In genomic region chr6:122372647-122373046, GRCh38 we compare ENCODE assay signal across 13 cellular contexts. TPM values are rescaled to one million over a fixed set of nuclear protein-coding genes. Genes with fewer than 3 reads are reported as not detected.
DNase-seq lines count a peak whose midpoint lies in the region; ATAC-seq and TF ChIP-seq lines count a peak whose summit lies in the region.
"Had no signal": no experiment of that assay in that cellular context is flagged by ENCODE, and none has a peak within 500 bp of the region (broad histone marks: within the 10 kb centered on the region; RNA-seq: fewer than 3 reads in every experiment).

No MANE protein-coding gene starts in this region.

- H2BK5ac ChIP-seq in IMR-90 (ENCODE audit: low read depth, low read length, poor library complexity, severe bottlenecking) (no peak overlapping the region), mesenchymal stem cell (ENCODE audit: low read depth, low read length, poor library complexity, severe bottlenecking) (no peak overlapping the region)

- intact Hi-C loops in IMR-90 (cut with micrococcal nuclease): loop anchor here (1.0 kb wide), 1 partner anchor 942 kb away; no protein-coding TSS in a partner anchor

- H2BK20ac ChIP-seq in IMR-90 (ENCODE audit: low read depth, low read length): no peak overlapping the region

- POLR2A ChIA-PET in BJ (lab: Charles Lee): no interaction called here
- POLR2A ChIA-PET in IMR-90 (lab: Charles Lee; ENCODE audit: unreplicated experiment): no interaction called here

- H2BK15ac ChIP-seq in IMR-90 (ENCODE audit: low read depth, low read length) (no peak overlapping the region), mesenchymal stem cell (ENCODE audit: low read depth, poor library complexity, severe bottlenecking) (no peak overlapping the region)

- H4K8ac ChIP-seq in IMR-90 (ENCODE audit: low read depth in 2 of 2, low read length in 2 of 2) (no peak overlapping the region), mesenchymal stem cell (ENCODE audit: low read length) (no peak overlapping the region)

- no peak overlapping the region for H2AFZ ChIP-seq in IMR-90 (replicated peaks; ENCODE audit: low read length, poor library complexity)
- H2AFZ ChIP-seq in mesenchymal stem cell (ENCODE audit: low read depth, low read length): no peak overlapping the region

- no peak overlapping the region for H3K56ac ChIP-seq in IMR-90 (ENCODE audit: extremely low read depth, insufficient read depth, low read length)

- H3K9me3 ChIP-seq in IMR-90 (ENCODE audit: control insufficient read depth, insufficient read depth, low read length): no peaks in the 10 kb centered on the region
- H3K9me3 ChIP-seq in mesenchymal stem cell (ENCODE audit: control insufficient read depth, low read length): no peaks in the 10 kb centered on the region
- H3K9me3 ChIP-seq: SJSA1 had no signal

- no TSS peak for BruUV-seq in IMR-90 (replicated peaks; lab: Mats Ljungman, UMichigan)

- H2BK120ac ChIP-seq in IMR-90 (ENCODE audit: low read depth, low read length) (no peak overlapping the region), mesenchymal stem cell (ENCODE audit: low read depth, low read length) (no peak overlapping the region)

- no peaks in the 10 kb centered on the region for H3K79me1 ChIP-seq in IMR-90 (ENCODE audit: low read depth in 1 of 2, low read length in 2 of 2)
- no peaks in the 10 kb centered on the region for H3K79me1 ChIP-seq in mesenchymal stem cell (replicated peaks; ENCODE audit: low read length, poor library complexity, severe bottlenecking)

- TF ChIP-seq RAD21 in IMR-90 (IDR thresholded peaks at IDR 0.05; ENCODE audit: low read length): 0 out of 2 replicates have a peak, but pooled peaks have one; percentile 21

- no peak overlapping the region for H3K4me2 ChIP-seq in IMR-90 (ENCODE audit: low read depth, low read length)
- no peak overlapping the region for H3K4me2 ChIP-seq in mesenchymal stem cell (ENCODE audit: low read length, poor library complexity, severe bottlenecking)

- no peak overlapping the region for H4K5ac ChIP-seq in IMR-90 (ENCODE audit: low read depth, low read length)

- H3K4me3 ChIP-seq in BJ (ENCODE audit: low read depth, low read length): no peak overlapping the region
- no peak overlapping the region for H3K4me3 ChIP-seq in IMR-90 (ENCODE audit: insufficient read depth, low read depth, low read length)
- H3K4me3 ChIP-seq in astrocyte of the cerebellum (ENCODE audit: low read depth, low read length): no peak overlapping the region
- H3K4me3 ChIP-seq in mesenchymal stem cell (ENCODE audit: insufficient read depth in 1 of 2, low read depth in 1 of 2, low read length in 2 of 2): no peak overlapping the region
- H3K4me3 ChIP-seq: SJSA1 had no signal

- H3K9ac ChIP-seq in IMR-90 (ENCODE audit: low read depth, low read length): no peak overlapping the region
- no peak overlapping the region for H3K9ac ChIP-seq in mesenchymal stem cell (ENCODE audit: low read length)

- no peaks in the 10 kb centered on the region for H3K27me3 ChIP-seq in BJ (ENCODE audit: control insufficient read depth, insufficient read depth, low read length)
- H3K27me3 ChIP-seq in IMR-90 (ENCODE audit: control insufficient read depth, insufficient read depth, low read length): no peaks in the 10 kb centered on the region
- H3K27me3 ChIP-seq in mesenchymal stem cell (ENCODE audit: control insufficient read depth in 1 of 2, insufficient read depth in 1 of 2, low read length in 2 of 2): no peaks in the 10 kb centered on the region

- H3K36me3 ChIP-seq in BJ (ENCODE audit: control insufficient read depth, insufficient read depth, low read length) (no peaks in the 10 kb centered on the region), IMR-90 (ENCODE audit: control insufficient read depth, insufficient read depth, low read length) (no peaks in the 10 kb centered on the region), mesenchymal stem cell (ENCODE audit: control insufficient read depth in 1 of 2, insufficient read depth in 2 of 2, low read depth in 1 of 2, low read length in 2 of 2) (no peaks in the 10 kb centered on the region)
- H3K36me3 ChIP-seq: SJSA1 had no signal

- no peak overlapping the region for H3K27ac ChIP-seq in IMR-90 (ENCODE audit: insufficient read depth, low read length)
- H3K27ac ChIP-seq in mesenchymal stem cell (ENCODE audit: low read length, poor library complexity, severe bottlenecking): no peak overlapping the region
- H3K27ac ChIP-seq: SJSA1 had no signal

- H3K23ac ChIP-seq in IMR-90 (ENCODE audit: low read depth, low read length) (no peak overlapping the region), mesenchymal stem cell (ENCODE audit: low read length in 2 of 2) (no peak overlapping the region)

- H3K18ac ChIP-seq in IMR-90 (ENCODE audit: low read depth, low read length) (no peak overlapping the region), mesenchymal stem cell (ENCODE audit: low read depth in 1 of 2, low read length in 2 of 2) (no peak overlapping the region)

- dilution Hi-C loops in IMR-90 (cut with HindIII; ENCODE audit: low sequenced_read_pairs, unreplicated experiment): no loop called here

- H3K4ac ChIP-seq in IMR-90 (ENCODE audit: low read depth, low read length) (no peak overlapping the region), mesenchymal stem cell (ENCODE audit: low read depth in 1 of 2, low read length in 2 of 2) (no peak overlapping the region)

- no peaks in the 10 kb centered on the region for H4K20me1 ChIP-seq in IMR-90 (ENCODE audit: insufficient read depth, low read length)

- H3K9me1 ChIP-seq in IMR-90 (ENCODE audit: insufficient read depth, low read length): no peaks in the 10 kb centered on the region

- TF ChIP-seq CTCF in BJ (IDR thresholded peaks at IDR 0.05; ENCODE audit: insufficient read depth, low read depth, low read length) (0 out of 2 replicates have a peak, but pooled peaks have one; percentile 17), IMR-90 (conservative IDR thresholded peaks at IDR 0.05; ENCODE audit: low read depth, low read length) (peak; percentile 21; the same call in 1 of the 2 replicates), astrocyte of the cerebellum (IDR thresholded peaks at IDR 0.05; ENCODE audit: low read depth, low read length, missing control alignments) (peak; percentile 18)

- no peak for TF ChIP-seq POLR2A in IMR-90 (IDR thresholded peaks at IDR 0.05; ENCODE audit: low read depth, low read length)

- ATAC-seq in IMR-90 (ENCODE audit: low read depth): no peak
- ATAC-seq in HG02840 (IDR thresholded peaks at IDR 0.05; ENCODE audit: low FRiP score, unreplicated experiment): no peak
- ATAC-seq: stimulated activated naive B cell treated with anti-CD40 and anti-IgM and Interleukin-4, amounts not matched to agents 10 μg/mL and 1 μg/mL and 100 μg/mL, for 72 hours had no signal

- H2AK5ac ChIP-seq in IMR-90 (ENCODE audit: low read depth, low read length): no peak overlapping the region
- no peak overlapping the region for H2AK5ac ChIP-seq in mesenchymal stem cell (ENCODE audit: low read length, severe bottlenecking)

- DNase-seq in BJ (ENCODE audit: low read depth): no peak
- peak; percentile 6 for DNase-seq in IMR-90
- DNase-seq in astrocyte of the cerebellum (ENCODE audit: low read depth): peak; percentile 9
- peak; percentile 13 for DNase-seq in mesenchymal stem cell
- DNase-seq in activated CD4-positive, CD25-positive, alpha-beta regulatory T cell (lab: John Stamatoyannopoulos, UW): no peak
- no peak for DNase-seq in putamen (ENCODE audit: low spot score)
- no peak for DNase-seq in activated CD4-positive, alpha-beta T cell treated with anti-CD3 and anti-CD28 coated beads for 1 hour
- DNase-seq: activated CD8-positive, alpha-beta memory T cell treated with anti-CD3 and anti-CD28 coated beads for 24 hours; NCI-H187 treated with DMSO at 0.1 percent for 48 hours; stimulated activated CD4-positive, alpha-beta T cell treated with anti-CD3 and anti-CD28 coated beads, Interleukin-12 subunit alpha, Interleukin-12 subunit beta, amount 100 ng/mL, for 4 hours; stimulated activated naive B cell treated with anti-CD40 and anti-IgM and Interleukin-4, amounts not matched to agents 10 μg/mL and 1 μg/mL and 100 μg/mL, for 72 hours had no signal

- WGBS in IMR-90 (ENCODE audit: extremely low coverage in 2 of 2, insufficient read length in 1 of 2), 2 experiments: no CpG with 5 or more reads among the region's 2 CpGs
- WGBS in mesenchymal stem cell: 33% methylated on average over 1 of the region's 2 CpGs

- in situ Hi-C loops in IMR-90 (cut with MboI; ENCODE audit: low sequenced_read_pairs): no loop called here
- in situ Hi-C loops in astrocyte of the cerebellum (cut with HindIII; ENCODE audit: low sequenced_read_pairs): no loop called here

- H2AK9ac ChIP-seq in IMR-90 (replicated peaks; ENCODE audit: low read depth, low read length, poor library complexity): no peak overlapping the region

- H3K4me1 ChIP-seq in IMR-90 (ENCODE audit: control insufficient read depth, insufficient read depth, low read length) (no peaks in the 10 kb centered on the region), mesenchymal stem cell (ENCODE audit: control insufficient read depth, insufficient read depth, low read depth, low read length) (no peaks in the 10 kb centered on the region)
- H3K4me1 ChIP-seq: SJSA1 had no signal

- CTCF ChIA-PET in BJ (lab: Yijun Ruan, JAX): no interaction called here
- CTCF ChIA-PET in IMR-90 (lab: Yijun Ruan, JAX): no interaction called here

- H4K91ac ChIP-seq in IMR-90 (ENCODE audit: insufficient read depth, low read depth, low read length) (no peak overlapping the region), mesenchymal stem cell (ENCODE audit: low read length) (no peak overlapping the region)

- H3K14ac ChIP-seq in IMR-90 (replicated peaks; ENCODE audit: low read depth, low read length): no peak overlapping the region
- H3K14ac ChIP-seq in mesenchymal stem cell (ENCODE audit: low read length in 2 of 2): no peak overlapping the region

- H2BK12ac ChIP-seq in mesenchymal stem cell (ENCODE audit: low read length in 2 of 2): no peak overlapping the region

TF ChIP-seq in IMR-90, 13 proteins besides CTCF, POLR2A, EP300 and RAD21 (continues in another document):
- no peak for TF ChIP-seq RCOR1 (IDR thresholded peaks at IDR 0.05; ENCODE audit: insufficient replicate concordance, low read length)
- TF ChIP-seq, protein P1, sequence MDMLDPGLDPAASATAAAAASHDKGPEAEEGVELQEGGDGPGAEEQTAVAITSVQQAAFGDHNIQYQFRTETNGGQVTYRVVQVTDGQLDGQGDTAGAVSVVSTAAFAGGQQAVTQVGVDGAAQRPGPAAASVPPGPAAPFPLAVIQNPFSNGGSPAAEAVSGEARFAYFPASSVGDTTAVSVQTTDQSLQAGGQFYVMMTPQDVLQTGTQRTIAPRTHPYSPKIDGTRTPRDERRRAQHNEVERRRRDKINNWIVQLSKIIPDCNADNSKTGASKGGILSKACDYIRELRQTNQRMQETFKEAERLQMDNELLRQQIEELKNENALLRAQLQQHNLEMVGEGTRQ (IDR thresholded peaks at IDR 0.05; ENCODE audit: low read depth, low read length): no peak
- TF ChIP-seq CEBPB (IDR thresholded peaks at IDR 0.05; ENCODE audit: low read depth, low read length): no peak

RNA-seq across cellular contexts. Expression of gene HSF2, which starts 26.8 kb away (rescaled TPM):
- polyA plus RNA-seq in BJ (2011; rRNA removed): 15.3 and 25.2 TPM in 2 replicates
- polyA minus RNA-seq in BJ (2011; rRNA and poly(A)+ RNA removed): 6.6 and 11.4 TPM in 2 replicates
- total RNA-seq in IMR-90 (2012; rRNA removed): 28.9 and 31.1 TPM in 2 replicates
- polyA plus RNA-seq in IMR-90 (2012; rRNA removed): 17.6 and 19.0 TPM in 2 replicates
- 4.1 and 10.5 TPM in 2 replicates for polyA plus RNA-seq in IMR-90 (2012; cell fraction: cytosol; rRNA removed)
- 6.2 and 53.7 TPM in 2 replicates for polyA plus RNA-seq in IMR-90 (2012; cell fraction: nucleus; rRNA removed; ENCODE audit: low replicate concordance)
- polyA plus RNA-seq in mesenchymal stem cell (2013, experiment 1 of 2): 9.0 TPM
- polyA plus RNA-seq in mesenchymal stem cell (2013, experiment 2 of 2): 9.8 TPM

Comparison
In these comparisons a context has a peak if more than half of its experiments do, and no peak if none do; other contexts are left out.
1. DNase-seq: peak in IMR-90 (single experiment), astrocyte of the cerebellum (single experiment) and mesenchymal stem cell (single experiment); none in BJ (single experiment), activated CD4-positive, CD25-positive, alpha-beta regulatory T cell (0 of 4), putamen (single experiment) and activated CD4-positive, alpha-beta T cell treated with anti-CD3 and anti-CD28 coated beads for 1 hour (single experiment).
2. Peak in every context shown above with its lines, with median percentiles within 50 percentile points of each other: CTCF ChIP-seq.